In genomic region chr1:64962447-64962846, GRCh38 we compare ENCODE assay signal across 1 cellular context.
TF ChIP-seq lines count a peak whose summit lies in the region.

No MANE protein-coding gene starts in this region.

TF ChIP-seq in HepG2, 621 proteins besides CTCF, POLR2A, EP300 and RAD21 (continued from another document):
- no peak for TF ChIP-seq ZNF780A (CRISPR knock-in tag; IDR thresholded peaks at IDR 0.05)
- no peak for TF ChIP-seq SMYD3 (CRISPR knock-in tag; IDR thresholded peaks at IDR 0.05)
- no peak for TF ChIP-seq GFI1 (CRISPR knock-in tag; IDR thresholded peaks at IDR 0.05; ENCODE audit: borderline replicate concordance)
- TF ChIP-seq ZNF513 (CRISPR knock-in tag; conservative IDR thresholded peaks at IDR 0.05), result no peak
- TF ChIP-seq ZNF232 (CRISPR knock-in tag; IDR thresholded peaks at IDR 0.05; ENCODE audit: borderline replicate concordance), result no peak
- TF ChIP-seq GPN1 (CRISPR knock-in tag; IDR thresholded peaks at IDR 0.05; ENCODE audit: borderline replicate concordance), result no peak
- TF ChIP-seq MXD4 (CRISPR knock-in tag; IDR thresholded peaks at IDR 0.05), result no peak
- no peak for TF ChIP-seq TBP (CRISPR knock-in tag; IDR thresholded peaks at IDR 0.05)
- no peak for TF ChIP-seq HMGXB3 (CRISPR knock-in tag; IDR thresholded peaks at IDR 0.05; ENCODE audit: borderline replicate concordance)
